ENCODE assay signal across 8 cellular contexts in genomic region chr6:137043710-137044365, GRCh38. TPM values are rescaled to one million over a fixed set of nuclear protein-coding genes. Genes with fewer than 3 reads are reported as not detected.
DNase-seq lines count a peak whose midpoint lies in the region; ATAC-seq and TF ChIP-seq lines count a peak whose summit lies in the region.

No MANE protein-coding gene starts in this region.

- no peak overlapping the region for H3K9ac ChIP-seq in smooth muscle cell (ENCODE audit: low read depth)

- no peaks in the 10 kb centered on the region for H4K20me1 ChIP-seq in smooth muscle cell (ENCODE audit: low read depth)

- H3K36me3 ChIP-seq in brain microvascular endothelial cell (replicated peaks) (no peaks in the 10 kb centered on the region), smooth muscle cell (ENCODE audit: low read depth) (no peaks in the 10 kb centered on the region)

- H3K4me1 ChIP-seq in smooth muscle cell (ENCODE audit: low read depth) = no peaks in the 10 kb centered on the region

- no peaks in the 10 kb centered on the region for H3K9me3 ChIP-seq in smooth muscle cell (replicated peaks; ENCODE audit: low read depth)

- no peaks in the 10 kb centered on the region for H3K79me2 ChIP-seq in smooth muscle cell (ENCODE audit: low read depth)

- no peaks in the 10 kb centered on the region for H3F3A ChIP-seq in smooth muscle cell (ENCODE audit: low read depth)

- ATAC-seq in HG03378 (IDR thresholded peaks at IDR 0.05; ENCODE audit: unreplicated experiment) = no peak
- ATAC-seq in GM18505 (IDR thresholded peaks at IDR 0.05; ENCODE audit: unreplicated experiment) = no peak

- in situ Hi-C loops in brain microvascular endothelial cell (cut with HindIII; ENCODE audit: low pct_ligation_motif_present, low sequenced_read_pairs) = no loop called here

- H3K4me3 ChIP-seq in brain microvascular endothelial cell (ENCODE audit: low read depth, low read length) = peak overlapping the region; percentile 69
- peak overlapping the region; percentile 84 for H3K4me3 ChIP-seq in smooth muscle cell

- DNase-seq in NCI-H524 (lab: John Stamatoyannopoulos, UW) (peak; percentile 8 to 59), NCI-H524 treated with DMSO at 0.1 percent for 48 hours (lab: John Stamatoyannopoulos, UW) (no peak), LHCN-M2 (ENCODE audit: low read depth) (peak; percentile 25), brain microvascular endothelial cell (peak; percentile 12), iPS-NIHi7 (ENCODE audit: extremely low spot score) (peak; percentile 35), smooth muscle cell (lab: John Stamatoyannopoulos, UW; ENCODE audit: unreplicated experiment) (no peak)

- peak overlapping the region; percentile 94 for H3K4me2 ChIP-seq in smooth muscle cell

- no peak overlapping the region for H3K27ac ChIP-seq in brain microvascular endothelial cell
- H3K27ac ChIP-seq in smooth muscle cell (ENCODE audit: low read depth) = no peak overlapping the region

- WGBS in smooth muscle cell (ENCODE audit: low lambda C conversion rate) = 7% methylated on average over 41 of the region's 42 CpGs

- peak overlapping the region; percentile 95 for H2AFZ ChIP-seq in smooth muscle cell (ENCODE audit: low read depth)

- H3K27me3 ChIP-seq in brain microvascular endothelial cell (replicated peaks) = peaks cover 2% of the 10 kb centered on the region
- H3K27me3 ChIP-seq in smooth muscle cell (ENCODE audit: low read depth) = peaks cover 72% of the 10 kb centered on the region

- TF ChIP-seq POLR2A in GM18505 (IDR thresholded peaks at IDR 0.05; ENCODE audit: borderline replicate concordance, extremely low read depth, insufficient read depth, insufficient read length) = no peak

- no peak for TF ChIP-seq CTCF in brain microvascular endothelial cell (IDR thresholded peaks at IDR 0.05; ENCODE audit: low read depth, low read length, missing control alignments)
- TF ChIP-seq CTCF in smooth muscle cell (IDR thresholded peaks at IDR 0.05; ENCODE audit: borderline replicate concordance, insufficient read depth, poor library complexity, severe bottlenecking) = no peak

RNA-seq across cellular contexts. Expression of gene IL20RA, which starts 0.9 kb away (rescaled TPM):
- 0.11 TPM in 1 of 2 replicates, not detected in the other for total RNA-seq in LHCN-M2 (2014; rRNA removed)
- 0.24 TPM for polyA plus RNA-seq in LHCN-M2 (2012)
- total RNA-seq in smooth muscle cell = 2.9 and 3.8 TPM in 2 replicates
- 0.46 TPM in 1 of 2 replicates, not detected in the other for polyA plus RNA-seq in smooth muscle cell

Comparison
In these comparisons a context has a peak if more than half of its experiments do, and no peak if none do; other contexts are left out.
1. DNase-seq: peak in NCI-H524 (2 of 2), LHCN-M2 (single experiment), brain microvascular endothelial cell (single experiment) and iPS-NIHi7 (single experiment); none in NCI-H524 treated with DMSO at 0.1 percent for 48 hours (single experiment) and smooth muscle cell (single experiment).